In genomic region chr6:75602164-75602896, GRCh38 we compare ENCODE assay signal across 8 cellular contexts. TPM values are rescaled to one million over a fixed set of nuclear protein-coding genes. Genes with fewer than 3 reads are reported as not detected.
DNase-seq lines count a peak whose midpoint lies in the region; ATAC-seq, FAIRE-seq and TF ChIP-seq lines count a peak whose summit lies in the region.

No MANE protein-coding gene starts in this region.

- no peak for TF ChIP-seq CTCF in GM12878 (IDR thresholded peaks at IDR 0.05 in 2 of 3, conservative IDR thresholded peaks at IDR 0.05 in 1 of 3; ENCODE audit: control insufficient read depth in 2 of 3, extremely low read depth in 1 of 3, insufficient read depth in 1 of 3, low read depth in 3 of 3, low read length in 3 of 3)

- no peak for TF ChIP-seq EP300 in GM12878 (IDR thresholded peaks at IDR 0.05; ENCODE audit: borderline replicate concordance in 1 of 2, control insufficient read depth in 1 of 2, low read depth in 2 of 2, low read length in 2 of 2)

- H4K20me1 ChIP-seq in GM12878 (ENCODE audit: control insufficient read depth, insufficient read depth), result no peaks in the 10 kb centered on the region

- H3K79me2 ChIP-seq in GM12878 (ENCODE audit: control insufficient read depth, insufficient read depth, low read length), result peaks cover 65% of the 10 kb centered on the region

- peak overlapping the region; percentile 91 for H3K9ac ChIP-seq in GM12878 (ENCODE audit: control insufficient read depth, insufficient read depth, low read length)

- peak overlapping the region; percentile 73 for H2AFZ ChIP-seq in GM12878 (ENCODE audit: control insufficient read depth, low read depth, low read length)

- in situ Hi-C loops in GM12878 (cut with MboI), result no loop called here

- ATAC-seq in GM21528 (IDR thresholded peaks at IDR 0.05; ENCODE audit: low FRiP score, unreplicated experiment) (peak; percentile 35), GM12878 (peak; percentile 60)

- SMC1A ChIA-PET in GM12878 (lab: Charles Lee; ENCODE audit: uncharacterized antibody, unreplicated experiment), result interaction anchor here (0.9 to 2.4 kb wide), 6 partner anchors 8 to 128 kb away, joined by 3 to 7 read pairs (median 4); no protein-coding TSS in a partner anchor

- peak; percentile 33 for TF ChIP-seq POLR2A in GM12878 (IDR thresholded peaks at IDR 0.05; ENCODE audit: low read depth, low read length)

- H3K27ac ChIP-seq in GM12878 (ENCODE audit: control insufficient read depth, insufficient read depth), result peak overlapping the region; percentile 89

- CTCF ChIA-PET in GM12878 (lab: Yijun Ruan, JAX), result interaction anchor here (1.2 kb wide), 1 partner anchor 12 kb away, joined by 3 read pairs; no protein-coding TSS in a partner anchor

- BruUV-seq in GM12878 (replicated peaks; lab: Mats Ljungman, UMichigan), result TSS peak; percentile 55

- WGBS in GM12878 (ENCODE audit: insufficient coverage, insufficient replicate concordance, low lambda C conversion rate, missing lambda C conversion rate), result 1% methylated on average over 62 of the region's 75 CpGs

- H3K9me3 ChIP-seq in GM12878 (replicated peaks; ENCODE audit: control insufficient read depth, insufficient read depth, low read length), result no peaks in the 10 kb centered on the region

- intact Hi-C loops in GM12878 (cut with micrococcal nuclease; ENCODE audit: unreplicated experiment), result loop anchor here (5.0 kb wide), 1 partner anchor 145 kb away; the partner anchor contains the start of gene MYO6

- POLR2A ChIA-PET in GM12878 (lab: Charles Lee), result interaction anchor here (0.6 to 3.8 kb wide), 5 partner anchors 10 to 318 kb away, joined by 3 to 22 read pairs (median 4); partner anchors contain the start of gene TMEM30A

- DNase-seq in EL, result peak; percentile 49
- DNase-seq in HuH-7.5 (ENCODE audit: low spot score), result peak; percentile 10
- peak; percentile 45 for DNase-seq in T-helper 9 cell
- DNase-seq in GM12878 (ENCODE audit: low read depth, low spot score), result no peak
- peak; percentile 63 for DNase-seq in inferior parietal cortex (ENCODE audit: extremely low spot score)
- DNase-seq in stimulated activated CD4-positive, alpha-beta T cell treated with anti-CD3 and anti-CD28 coated beads, Interleukin-15, amount 100 ng/mL, for 48 hours (ENCODE audit: low read depth in 2 of 2), result peak; percentile 31 to 47
- DNase-seq in RCC 7860 (ENCODE audit: low spot score), result no peak

- no peak for TF ChIP-seq RAD21 in GM12878 (IDR thresholded peaks at IDR 0.05; ENCODE audit: insufficient read depth, low read depth, low read length)

- H3K4me1 ChIP-seq in GM12878 (ENCODE audit: control insufficient read depth, insufficient read depth, low read length), result no peaks in the 10 kb centered on the region

- no peaks in the 10 kb centered on the region for H3K27me3 ChIP-seq in GM12878 (replicated peaks in 1 of 2; ENCODE audit: control insufficient read depth in 2 of 2, insufficient read depth in 2 of 2, low read length in 1 of 2)

- no peaks in the 10 kb centered on the region for H3K36me3 ChIP-seq in GM12878 (ENCODE audit: control insufficient read depth in 2 of 2, insufficient read depth in 2 of 2, low read length in 1 of 2)

- H3K4me3 ChIP-seq in GM12878, result peak overlapping the region; percentile 86

- FAIRE-seq in GM12878 (lab: Jason Lieb, UNC), result no peak
- no peak for FAIRE-seq in RCC 7860 (lab: Jason Lieb, UNC)

- H3K4me2 ChIP-seq in GM12878 (ENCODE audit: control insufficient read depth, insufficient read depth), result peak overlapping the region; percentile 88; the same call in 1 of the 2 replicates

- RAD21 ChIA-PET in GM12878 (lab: Charles Lee; ENCODE audit: unreplicated experiment), result interaction anchor here (1.3 to 1.5 kb wide), 3 partner anchors 9 to 149 kb away, joined by 3 to 5 read pairs (median 4); no protein-coding TSS in a partner anchor

TF ChIP-seq in GM12878, 131 proteins besides CTCF, POLR2A, EP300 and RAD21 (continues in another document):
- TF ChIP-seq STAT1 (conservative IDR thresholded peaks at IDR 0.05) (0 out of 2 replicates have a peak, but pooled peaks have one; percentile 23), SUZ12 (IDR thresholded peaks at IDR 0.05; ENCODE audit: unreplicated experiment) (no peak), KLF5 (IDR thresholded peaks at IDR 0.05; ENCODE audit: partially characterized antibody) (no peak), EGR1 (IDR thresholded peaks at IDR 0.05; ENCODE audit: borderline replicate concordance in 1 of 2, low read depth in 2 of 2, low read length in 2 of 2) (peak in 1 of 2 experiments; percentile 85; a peak in 2 of 3 replicates), CHD4 (IDR thresholded peaks at IDR 0.05) (no peak), SP1 (IDR thresholded peaks at IDR 0.05; ENCODE audit: low read depth, low read length) (no peak), ESRRA (IDR thresholded peaks at IDR 0.05; ENCODE audit: low read length) (no peak), BACH1 (IDR thresholded peaks at IDR 0.05; ENCODE audit: borderline replicate concordance) (0 out of 2 replicates have a peak, but pooled peaks have one; percentile 21), CREM (IDR thresholded peaks at IDR 0.05; ENCODE audit: low read depth) (no peak; the same call in 1 of the 2 replicates), RUNX3 (IDR thresholded peaks at IDR 0.05; ENCODE audit: low read length) (no peak), CHD2 (IDR thresholded peaks at IDR 0.05; ENCODE audit: borderline replicate concordance, low read depth, low read length) (no peak), MXI1 (IDR thresholded peaks at IDR 0.05; ENCODE audit: low read depth, low read length) (peak; percentile 12; the same call in 1 of the 2 replicates), TCF12 (IDR thresholded peaks at IDR 0.05; ENCODE audit: low read depth, low read length) (0 out of 2 replicates have a peak, but pooled peaks have one; percentile 17), NFYA (IDR thresholded peaks at IDR 0.05; ENCODE audit: borderline replicate concordance, low read depth, low read length) (no peak), MYC (IDR thresholded peaks at IDR 0.05; ENCODE audit: insufficient read depth, insufficient read length, insufficient replicate concordance, low read length, severe bottlenecking) (peak; percentile 34), ATF3 (IDR thresholded peaks at IDR 0.05; ENCODE audit: borderline replicate concordance, extremely low read depth, low read depth, low read length) (no peak), USF1 (IDR thresholded peaks at IDR 0.05; ENCODE audit: borderline replicate concordance, extremely low read length, insufficient read depth, low read depth, low read length) (no peak), HDAC2 (IDR thresholded peaks at IDR 0.05) (no peak), SMC3 (IDR thresholded peaks at IDR 0.05; ENCODE audit: borderline replicate concordance, low read length) (no peak)
- TF ChIP-seq, protein P1, sequence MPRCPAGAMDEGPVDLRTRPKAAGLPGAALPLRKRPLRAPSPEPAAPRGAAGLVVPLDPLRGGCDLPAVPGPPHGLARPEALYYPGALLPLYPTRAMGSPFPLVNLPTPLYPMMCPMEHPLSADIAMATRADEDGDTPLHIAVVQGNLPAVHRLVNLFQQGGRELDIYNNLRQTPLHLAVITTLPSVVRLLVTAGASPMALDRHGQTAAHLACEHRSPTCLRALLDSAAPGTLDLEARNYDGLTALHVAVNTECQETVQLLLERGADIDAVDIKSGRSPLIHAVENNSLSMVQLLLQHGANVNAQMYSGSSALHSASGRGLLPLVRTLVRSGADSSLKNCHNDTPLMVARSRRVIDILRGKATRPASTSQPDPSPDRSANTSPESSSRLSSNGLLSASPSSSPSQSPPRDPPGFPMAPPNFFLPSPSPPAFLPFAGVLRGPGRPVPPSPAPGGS (IDR thresholded peaks at IDR 0.05; ENCODE audit: borderline replicate concordance, insufficient read depth, low read depth, low read length, poor library complexity, severe bottlenecking), result no peak

RNA-seq across cellular contexts. Expression of gene SENP6, which starts 0.7 kb away (rescaled TPM):
- total RNA-seq in GM12878 (2013; cell fraction: nucleolus; rRNA removed), result 338 and 339 TPM in 2 replicates
- total RNA-seq in GM12878 (2014; rRNA removed), result 48.9 and 50.8 TPM in 2 replicates
- 70.0 and 75.2 TPM in 2 replicates for total RNA-seq in GM12878 (2014; rRNA removed; fragmentation: Illumina TruSeq; extraction: Trizol)
- total RNA-seq in GM12878 (2021), result 46.9 and 52.1 TPM in 2 replicates
- polyA plus RNA-seq in GM12878 (2011; ENCODE audit: low read depth), result 12.9 TPM
- polyA plus RNA-seq in GM12878 (2011; rRNA removed), result 45.6 and 91.9 TPM in 2 replicates
- 10.9 and 11.5 TPM in 2 replicates for polyA plus RNA-seq in GM12878 (2011; cell fraction: cytosol; rRNA removed)
- polyA plus RNA-seq in GM12878 (2011; cell fraction: nucleus; rRNA removed), result 42.8 and 52.2 TPM in 2 replicates
- polyA plus RNA-seq in GM12878 (2012), result 25.4 and 32.2 TPM in 2 replicates
- polyA plus RNA-seq in GM12878 (2014; fragmentation: Illumina TruSeq; extraction: Trizol), result 56.1 and 79.1 TPM in 2 replicates
- 10 to 100 TPM; 10.7 to 17.2 TPM for polyA plus RNA-seq in GM12878 (2014; fragmentation: Nextera tagmentation; extraction: Ambion mirVana)
- polyA plus RNA-seq in GM12878 (2014; rRNA removed), result 31.6 and 36.5 TPM in 2 replicates
- polyA plus RNA-seq in GM12878 (2016; fragmentation: Nextera tagmentation; extraction: Ambion mirVana), result 10 to 100 TPM; 36.6 to 39.0 TPM
- 27.5 and 37.7 TPM in 2 replicates for polyA minus RNA-seq in GM12878 (2011; rRNA and poly(A)+ RNA removed)
- polyA minus RNA-seq in GM12878 (2011; cell fraction: cytosol; rRNA and poly(A)+ RNA removed), result 16.3 and 19.2 TPM in 2 replicates
- 49.0 and 102 TPM in 2 replicates for polyA minus RNA-seq in GM12878 (2011; cell fraction: nucleus; rRNA and poly(A)+ RNA removed)

Comparison
In these comparisons a context has a peak if more than half of its experiments do, and no peak if none do; other contexts are left out.
1. DNase-seq: peak in EL (single experiment), HuH-7.5 (single experiment), T-helper 9 cell (single experiment), inferior parietal cortex (single experiment) and stimulated activated CD4-positive, alpha-beta T cell treated with anti-CD3 and anti-CD28 coated beads, Interleukin-15, amount 100 ng/mL, for 48 hours (2 of 2); none in GM12878 (single experiment) and RCC 7860 (single experiment).